ENCODE assay signal across 8 cellular contexts in genomic region chr1:185156854-185157598, GRCh38. TPM values are rescaled to one million over a fixed set of nuclear protein-coding genes. Genes with fewer than 3 reads are reported as not detected.
DNase-seq lines count a peak whose midpoint lies in the region; ATAC-seq and TF ChIP-seq lines count a peak whose summit lies in the region.

Gene SWT1, plus strand, starts transcription at chr1:185157167. Its CDS starts 3,675 bp downstream, at chr1:185160842.
Gene TRMT1L, minus strand, starts transcription at chr1:185156953. Its CDS starts 241 bp downstream, at chr1:185156712.

- no peaks in the 10 kb centered on the region for H3K9me3 Mint-ChIP-seq in type B pancreatic cell

- intact Hi-C loops in adrenal gland (cut with DNase I) (loop anchor here in 1 of 2 donors (10.0 kb wide), 1 partner anchor 352 kb away; no protein-coding TSS in a partner anchor), heart left ventricle (cut with DNase I) (loop anchor here in 7 of 10 donors (2.0 to 10.0 kb wide), 8 partner anchors 110 to 1220 kb away; partner anchors contain the start of genes RNF2 (in 4 of the 7), EDEM3 (in 3 of the 7), NIBAN1 (in 1 of the 7) and ODR4 (in 1 of the 7))

- H3K36me3 ChIP-seq in adrenal gland (replicated peaks in 1 of 2) (no peaks in the 10 kb centered on the region), heart left ventricle (peaks cover 0 to 14% (median 4%) of the 10 kb centered on the region in 9 donors)

- H3K27ac ChIP-seq in adrenal gland, result peak within 1 kb of the TSS; percentile 98 to 100 (median 99)
- peak within 1 kb of the TSS; percentile 86 to 99 (median 97) for H3K27ac ChIP-seq in heart left ventricle

- no peaks in the 10 kb centered on the region for H3K27me3 Mint-ChIP-seq in type B pancreatic cell

- TF ChIP-seq CTCF in GM12865 (IDR thresholded peaks at IDR 0.05; ENCODE audit: insufficient read depth, low read depth, low read length, missing control alignments), result no peak
- TF ChIP-seq CTCF in adrenal gland (IDR thresholded peaks at IDR 0.05), result no peak
- TF ChIP-seq CTCF in heart left ventricle (IDR thresholded peaks at IDR 0.05), result no peak
- no peak for TF ChIP-seq CTCF in type B pancreatic cell (conservative IDR thresholded peaks at IDR 0.05)

- peak; percentile 99 for DNase-seq in GM12865 (ENCODE audit: low read depth)
- DNase-seq in NCI-H1417 treated with DMSO at 0.1 percent for 48 hours (lab: John Stamatoyannopoulos, UW), result peak; percentile 98
- DNase-seq in SW480 (ENCODE audit: low spot score), result peak; percentile 99
- DNase-seq in adrenal gland, result peak; percentile 99 to 100 (median 100)
- DNase-seq in heart left ventricle, result peak; percentile 99 to 100 (median 99)
- DNase-seq in pons (ENCODE audit: low spot score), result peak; percentile 100
- DNase-seq in type B pancreatic cell (ENCODE audit: extremely low spot score, unreplicated experiment), result peak; percentile 97

- 0% methylated on average over 24 to 63 of the region's 63 CpGs for WGBS in adrenal gland, 4 donors
- 0 to 1% (median 0%) methylated on average over 39 to 63 of the region's 63 CpGs for WGBS in heart left ventricle, 4 donors

- peaks cover 13 to 43% of the 10 kb centered on the region in 2 donors for H3K4me1 ChIP-seq in adrenal gland (replicated peaks in 1 of 2)
- peaks cover 0 to 55% (median 34%) of the 10 kb centered on the region in 12 donors for H3K4me1 ChIP-seq in heart left ventricle

- peak within 1 kb of the TSS; percentile 98 for H3K4me3 Mint-ChIP-seq in type B pancreatic cell

- H3K27me3 ChIP-seq in adrenal gland, result no peaks in the 10 kb centered on the region
- no peaks in the 10 kb centered on the region for H3K27me3 ChIP-seq in heart left ventricle

- H3K27ac Mint-ChIP-seq in type B pancreatic cell, result peak within 1 kb of the TSS; percentile 97

- no peaks in the 10 kb centered on the region for H3K9me3 ChIP-seq in adrenal gland (replicated peaks in 1 of 3)
- no peaks in the 10 kb centered on the region for H3K9me3 ChIP-seq in heart left ventricle

- H3K4me1 Mint-ChIP-seq in type B pancreatic cell (ENCODE audit: unreplicated experiment), result peaks cover 24% of the 10 kb centered on the region

- H3K4me3 ChIP-seq in GM12865 (ENCODE audit: low read depth, low read length) (peak within 1 kb of the TSS; percentile 82), adrenal gland (peak within 1 kb of the TSS; percentile 91 to 98 (median 94)), heart left ventricle (peak within 1 kb of the TSS; percentile 70 to 92 (median 80))

- ATAC-seq in HG02763 (IDR thresholded peaks at IDR 0.05; ENCODE audit: unreplicated experiment), result peak; percentile 91
- ATAC-seq in heart left ventricle, result peak; percentile 96 to 98 (median 98)

- H3K36me3 Mint-ChIP-seq in type B pancreatic cell, result peaks cover 7% of the 10 kb centered on the region

- peak; percentile 96 to 99 for TF ChIP-seq POLR2A in adrenal gland (IDR thresholded peaks at IDR 0.05)
- TF ChIP-seq POLR2A in heart left ventricle (IDR thresholded peaks at IDR 0.05), result peak; percentile 91 to 98

RNA-seq across cellular contexts. Expression of gene SWT1, which starts in this region (rescaled TPM):
- 10 to 100 TPM in 1 of 8 donors, 1 to 10 TPM in 7; 2.9 to 11.0 (median 6.3) TPM for total RNA-seq in adrenal gland
- 1 to 10 TPM; 1.9 to 4.9 (median 1.9) TPM for polyA plus RNA-seq in adrenal gland
- 1 to 10 TPM; 3.9 to 8.5 (median 5.5) TPM for total RNA-seq in heart left ventricle
- 1 to 10 TPM; 1.7 to 2.3 TPM for polyA plus RNA-seq in heart left ventricle
- 4.4 and 6.2 TPM in 2 replicates for total RNA-seq in type B pancreatic cell (ENCODE audit: low replicate concordance)

RNA-seq across cellular contexts. Expression of gene TRMT1L, which starts in this region (rescaled TPM):
- total RNA-seq in adrenal gland, result 10 to 100 TPM; 13.6 to 30.4 (median 24.9) TPM
- polyA plus RNA-seq in adrenal gland, result 10 to 100 TPM in 1 of 3 donors, 1 to 10 TPM in 2; 5.9 to 52.5 (median 6.5) TPM
- 10 to 100 TPM; 21.6 to 42.3 (median 30.8) TPM for total RNA-seq in heart left ventricle
- polyA plus RNA-seq in heart left ventricle, result 10 to 100 TPM in 1 of 2 donors, 1 to 10 TPM in 1; 8.4 to 13.8 TPM
- 20.8 and 21.6 TPM in 2 replicates for total RNA-seq in type B pancreatic cell (ENCODE audit: low replicate concordance)

Comparison
In these comparisons a context has a peak if more than half of its experiments do, and no peak if none do; other contexts are left out.
1. Peak in every context shown above with its lines: DNase-seq, ATAC-seq, H3K4me3 ChIP-seq and H3K27ac ChIP-seq.